8 cellular contexts compared by ENCODE assay signal in the genomic region with DNA sequence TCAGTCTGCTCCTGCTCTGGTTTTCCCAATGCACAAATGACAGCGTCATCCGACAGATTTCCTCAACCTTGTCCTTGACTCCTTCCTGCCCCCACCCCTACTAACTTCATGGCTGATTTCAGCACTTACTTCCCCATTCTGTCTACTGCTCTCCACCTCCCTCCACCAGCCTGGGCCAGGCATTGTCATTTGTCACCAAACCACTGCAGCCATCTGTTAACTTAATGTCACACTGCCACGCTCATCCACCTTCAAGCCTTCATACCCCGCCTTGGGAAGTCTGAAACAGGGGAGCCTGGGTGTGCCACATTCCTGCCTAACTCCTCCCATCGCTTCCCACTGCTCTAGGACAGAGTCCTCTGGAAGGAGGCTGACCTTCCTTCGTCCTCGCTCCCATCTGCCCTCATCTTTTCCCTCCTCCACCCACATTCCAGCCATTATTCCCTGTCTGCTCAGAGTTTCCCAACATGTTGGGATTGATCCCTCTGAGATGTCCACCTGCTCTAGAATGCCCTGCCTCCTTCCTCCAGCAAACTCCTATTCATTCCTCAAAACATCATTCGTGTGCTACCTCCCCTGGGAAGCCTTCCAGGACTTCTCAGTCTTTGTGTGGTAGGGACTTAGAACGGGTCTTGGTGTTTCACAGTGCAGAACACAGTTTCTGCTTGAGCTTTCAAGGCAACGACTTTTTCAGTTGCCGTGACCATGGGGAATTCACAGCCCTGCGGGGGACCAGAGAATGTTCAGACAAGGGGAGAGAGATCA.
DNase-seq lines count a peak whose midpoint lies in the region; ATAC-seq lines count a peak whose summit lies in the region.

No MANE protein-coding gene starts in this region.

- DNase-seq in CD1c-positive myeloid dendritic cell (ENCODE audit: extremely low spot score) = peak; percentile 90
- DNase-seq in SIG-M5 (lab: John Stamatoyannopoulos, UW) = peak; percentile 54
- peak; percentile 58 for DNase-seq in medulla oblongata (ENCODE audit: extremely low spot score)
- DNase-seq in COLO829 (ENCODE audit: low spot score) = no peak
- no peak for DNase-seq in NCI-H187 (lab: John Stamatoyannopoulos, UW)
- no peak for DNase-seq in NCI-H226

- peak; percentile 71 for ATAC-seq in HG02610 (IDR thresholded peaks at IDR 0.05; ENCODE audit: unreplicated experiment)
- ATAC-seq in GM18520 (IDR thresholded peaks at IDR 0.05; ENCODE audit: unreplicated experiment) = no peak

Comparison
In these comparisons a context has a peak if more than half of its experiments do, and no peak if none do; other contexts are left out.
1. DNase-seq: peak in CD1c-positive myeloid dendritic cell (single experiment), SIG-M5 (single experiment) and medulla oblongata (single experiment); none in COLO829 (single experiment), NCI-H187 (0 of 2) and NCI-H226 (single experiment).